1 cellular context compared by ENCODE assay signal in the genomic region with DNA sequence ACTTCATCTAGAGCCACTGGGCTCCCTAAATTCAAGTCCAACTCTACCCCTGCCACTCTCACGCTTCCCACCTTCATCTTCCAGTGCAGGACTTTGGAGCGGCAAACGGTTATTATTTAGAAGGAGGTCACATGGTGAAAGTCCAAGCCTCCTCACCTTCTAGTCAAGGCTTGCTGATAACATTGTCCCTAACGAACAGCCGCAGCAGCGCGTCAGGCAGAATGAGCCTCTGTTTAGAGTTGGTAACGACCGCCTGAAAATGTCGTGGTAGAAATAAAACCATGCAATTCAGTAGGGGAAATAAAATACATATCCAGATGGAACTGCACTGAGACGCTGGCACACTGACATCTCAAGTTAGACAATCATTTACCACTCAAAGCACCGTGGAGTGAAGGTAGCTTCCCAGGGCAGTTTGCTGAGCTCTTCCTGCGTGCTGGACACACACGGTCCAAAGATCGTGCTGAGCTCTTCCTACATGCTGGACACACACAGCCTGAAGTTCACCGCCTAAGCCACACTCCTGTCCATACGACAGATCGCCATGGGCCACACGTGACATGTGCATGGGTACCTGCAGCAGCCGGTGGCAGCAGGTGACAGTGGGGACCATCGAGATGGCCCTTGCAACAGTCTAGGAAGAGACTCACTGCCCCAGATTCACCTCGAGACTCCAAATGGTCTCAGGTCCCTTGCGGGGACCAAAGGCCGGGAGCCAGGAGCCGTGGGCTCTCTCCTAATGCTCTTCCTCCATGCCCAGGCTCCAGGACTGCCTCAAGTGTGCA.
TF ChIP-seq lines count a peak whose summit lies in the region.

No MANE protein-coding gene starts in this region.

TF ChIP-seq in H1, 55 proteins besides CTCF, POLR2A, EP300 and RAD21:
- TF ChIP-seq TAF7 (optimal IDR thresholded peaks at IDR 0.05; ENCODE audit: borderline replicate concordance, low read depth, low read length) (no peak), BRCA1 (IDR thresholded peaks at IDR 0.05; ENCODE audit: low read depth, low read length) (no peak), ATF2 (IDR thresholded peaks at IDR 0.05; ENCODE audit: low read length) (no peak), KDM1A (IDR thresholded peaks at IDR 0.05; ENCODE audit: borderline replicate concordance, low read length) (no peak), ATF3 (IDR thresholded peaks at IDR 0.05; ENCODE audit: insufficient read depth, low read depth, low read length) (no peak), SIRT6 (IDR thresholded peaks at IDR 0.05; ENCODE audit: low read length) (no peak), KDM4A (IDR thresholded peaks at IDR 0.05; ENCODE audit: low read depth, low read length, severe bottlenecking) (no peak), ZNF274 (IDR thresholded peaks at IDR 0.05; ENCODE audit: borderline replicate concordance, extremely low read depth, low read length) (no peak), NANOG (IDR thresholded peaks at IDR 0.05; ENCODE audit: insufficient read depth, low read depth, low read length, poor library complexity, severe bottlenecking) (no peak), MAX (IDR thresholded peaks at IDR 0.05) (no peak), CTBP2 (IDR thresholded peaks at IDR 0.05; ENCODE audit: borderline replicate concordance, insufficient read depth, insufficient read length, low read length) (no peak)
- TF ChIP-seq, protein P1, sequence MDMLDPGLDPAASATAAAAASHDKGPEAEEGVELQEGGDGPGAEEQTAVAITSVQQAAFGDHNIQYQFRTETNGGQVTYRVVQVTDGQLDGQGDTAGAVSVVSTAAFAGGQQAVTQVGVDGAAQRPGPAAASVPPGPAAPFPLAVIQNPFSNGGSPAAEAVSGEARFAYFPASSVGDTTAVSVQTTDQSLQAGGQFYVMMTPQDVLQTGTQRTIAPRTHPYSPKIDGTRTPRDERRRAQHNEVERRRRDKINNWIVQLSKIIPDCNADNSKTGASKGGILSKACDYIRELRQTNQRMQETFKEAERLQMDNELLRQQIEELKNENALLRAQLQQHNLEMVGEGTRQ (IDR thresholded peaks at IDR 0.05; ENCODE audit: low read length): no peak
